Comparison of ENCODE assay signal across 1 cellular context in the genomic region with DNA sequence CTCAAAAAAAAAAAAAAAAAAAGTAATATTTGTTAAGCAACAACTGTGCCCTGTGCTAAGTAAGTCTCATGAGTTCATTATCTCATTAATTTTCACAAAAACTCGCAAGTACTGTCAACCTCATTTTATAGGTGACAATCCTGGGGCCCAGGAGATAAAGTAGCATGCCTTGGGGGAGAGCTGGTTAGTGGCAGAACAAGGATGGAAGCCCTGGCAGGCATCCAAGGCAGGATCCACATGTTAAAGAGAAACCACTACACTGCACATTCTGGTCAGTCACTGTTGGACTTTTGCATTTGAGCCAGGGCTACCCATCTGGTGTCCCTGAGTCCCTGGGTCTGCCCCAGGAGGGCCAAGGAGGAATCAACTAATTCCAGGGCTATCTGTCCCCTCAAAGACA.
TF ChIP-seq lines count a peak whose summit lies in the region.

No MANE protein-coding gene starts in this region.

TF ChIP-seq in HepG2, 621 proteins besides CTCF, POLR2A, EP300 and RAD21 (continued from another document and continues in another):
- TF ChIP-seq SOX13 (IDR thresholded peaks at IDR 0.05) (no peak), SOX13 (CRISPR knock-in tag; conservative IDR thresholded peaks at IDR 0.05 in 1 of 2, IDR thresholded peaks at IDR 0.05 in 1 of 2) (peak in 1 of 2 experiments; percentile 35; a peak in 1 of 4 replicates), ZBTB3 (CRISPR knock-in tag; IDR thresholded peaks at IDR 0.05; ENCODE audit: borderline replicate concordance, low read depth) (no peak), ATF7 (IDR thresholded peaks at IDR 0.05) (no peak), ATF7 (CRISPR knock-in tag; IDR thresholded peaks at IDR 0.05) (no peak), ZNF557 (CRISPR knock-in tag; IDR thresholded peaks at IDR 0.05) (no peak), TEAD3 (CRISPR knock-in tag; optimal IDR thresholded peaks at IDR 0.05; ENCODE audit: borderline replicate concordance) (peak; percentile 20), HNF4A (CRISPR knock-in tag; IDR thresholded peaks at IDR 0.05) (peak; percentile 43), ETV5 (CRISPR knock-in tag; IDR thresholded peaks at IDR 0.05; ENCODE audit: borderline replicate concordance) (no peak), MTA1 (CRISPR knock-in tag; IDR thresholded peaks at IDR 0.05; ENCODE audit: borderline replicate concordance) (no peak), FOXK2 (IDR thresholded peaks at IDR 0.05) (no peak), EEA1 (CRISPR knock-in tag; IDR thresholded peaks at IDR 0.05; ENCODE audit: borderline replicate concordance) (no peak), JUNB (CRISPR knock-in tag; IDR thresholded peaks at IDR 0.05; ENCODE audit: borderline replicate concordance) (no peak), MEIS1 (CRISPR knock-in tag; IDR thresholded peaks at IDR 0.05; ENCODE audit: borderline replicate concordance) (no peak), ZNF709 (CRISPR knock-in tag; IDR thresholded peaks at IDR 0.05) (no peak), RAD51 (IDR thresholded peaks at IDR 0.05; ENCODE audit: borderline replicate concordance) (no peak), ZNF552 (CRISPR knock-in tag; IDR thresholded peaks at IDR 0.05; ENCODE audit: borderline replicate concordance) (no peak), SNAI1 (CRISPR knock-in tag; IDR thresholded peaks at IDR 0.05; ENCODE audit: borderline replicate concordance) (no peak), ZFP36 (IDR thresholded peaks at IDR 0.05; ENCODE audit: borderline replicate concordance, low read depth, low read length, partially characterized antibody) (no peak), SMYD3 (CRISPR knock-in tag; IDR thresholded peaks at IDR 0.05) (0 out of 2 replicates have a peak, but pooled peaks have one; percentile 37), ZFX (CRISPR knock-in tag; IDR thresholded peaks at IDR 0.05; ENCODE audit: low read depth) (peak; percentile 37; the same call in 1 of the 2 replicates), MTA3 (CRISPR knock-in tag; IDR thresholded peaks at IDR 0.05) (no peak), SMARCE1 (IDR thresholded peaks at IDR 0.05; ENCODE audit: borderline replicate concordance) (no peak), MBNL3 (CRISPR knock-in tag; conservative IDR thresholded peaks at IDR 0.05) (no peak)
- TF ChIP-seq, protein P1, sequence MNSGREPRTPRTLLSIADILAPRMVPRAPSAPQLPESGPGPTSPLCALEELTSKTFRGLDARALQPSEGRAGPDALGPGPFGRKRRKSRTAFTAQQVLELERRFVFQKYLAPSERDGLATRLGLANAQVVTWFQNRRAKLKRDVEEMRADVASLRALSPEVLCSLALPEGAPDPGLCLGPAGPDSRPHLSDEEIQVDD (CRISPR knock-in tag; IDR thresholded peaks at IDR 0.05; ENCODE audit: borderline replicate concordance) = no peak
- TF ChIP-seq, protein P2, sequence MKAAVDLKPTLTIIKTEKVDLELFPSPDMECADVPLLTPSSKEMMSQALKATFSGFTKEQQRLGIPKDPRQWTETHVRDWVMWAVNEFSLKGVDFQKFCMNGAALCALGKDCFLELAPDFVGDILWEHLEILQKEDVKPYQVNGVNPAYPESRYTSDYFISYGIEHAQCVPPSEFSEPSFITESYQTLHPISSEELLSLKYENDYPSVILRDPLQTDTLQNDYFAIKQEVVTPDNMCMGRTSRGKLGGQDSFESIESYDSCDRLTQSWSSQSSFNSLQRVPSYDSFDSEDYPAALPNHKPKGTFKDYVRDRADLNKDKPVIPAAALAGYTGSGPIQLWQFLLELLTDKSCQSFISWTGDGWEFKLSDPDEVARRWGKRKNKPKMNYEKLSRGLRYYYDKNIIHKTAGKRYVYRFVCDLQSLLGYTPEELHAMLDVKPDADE (CRISPR knock-in tag; IDR thresholded peaks at IDR 0.05) = no peak
- TF ChIP-seq, protein P3, sequence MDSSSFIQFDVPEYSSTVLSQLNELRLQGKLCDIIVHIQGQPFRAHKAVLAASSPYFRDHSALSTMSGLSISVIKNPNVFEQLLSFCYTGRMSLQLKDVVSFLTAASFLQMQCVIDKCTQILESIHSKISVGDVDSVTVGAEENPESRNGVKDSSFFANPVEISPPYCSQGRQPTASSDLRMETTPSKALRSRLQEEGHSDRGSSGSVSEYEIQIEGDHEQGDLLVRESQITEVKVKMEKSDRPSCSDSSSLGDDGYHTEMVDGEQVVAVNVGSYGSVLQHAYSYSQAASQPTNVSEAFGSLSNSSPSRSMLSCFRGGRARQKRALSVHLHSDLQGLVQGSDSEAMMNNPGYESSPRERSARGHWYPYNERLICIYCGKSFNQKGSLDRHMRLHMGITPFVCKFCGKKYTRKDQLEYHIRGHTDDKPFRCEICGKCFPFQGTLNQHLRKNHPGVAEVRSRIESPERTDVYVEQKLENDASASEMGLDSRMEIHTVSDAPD (CRISPR knock-in tag; IDR thresholded peaks at IDR 0.05) = no peak
- TF ChIP-seq, protein P4, sequence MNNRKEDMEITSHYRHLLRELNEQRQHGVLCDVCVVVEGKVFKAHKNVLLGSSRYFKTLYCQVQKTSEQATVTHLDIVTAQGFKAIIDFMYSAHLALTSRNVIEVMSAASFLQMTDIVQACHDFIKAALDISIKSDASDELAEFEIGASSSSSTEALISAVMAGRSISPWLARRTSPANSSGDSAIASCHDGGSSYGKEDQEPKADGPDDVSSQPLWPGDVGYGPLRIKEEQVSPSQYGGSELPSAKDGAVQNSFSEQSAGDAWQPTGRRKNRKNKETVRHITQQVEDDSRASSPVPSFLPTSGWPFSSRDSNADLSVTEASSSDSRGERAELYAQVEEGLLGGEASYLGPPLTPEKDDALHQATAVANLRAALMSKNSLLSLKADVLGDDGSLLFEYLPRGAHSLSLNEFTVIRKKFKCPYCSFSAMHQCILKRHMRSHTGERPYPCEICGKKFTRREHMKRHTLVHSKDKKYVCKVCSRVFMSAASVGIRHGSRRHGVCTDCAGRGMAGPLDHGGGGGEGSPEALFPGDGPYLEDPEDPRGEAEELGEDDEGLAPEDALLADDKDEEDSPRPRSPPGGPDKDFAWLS (CRISPR knock-in tag; IDR thresholded peaks at IDR 0.05; ENCODE audit: borderline replicate concordance) = no peak
- TF ChIP-seq, protein P5, sequence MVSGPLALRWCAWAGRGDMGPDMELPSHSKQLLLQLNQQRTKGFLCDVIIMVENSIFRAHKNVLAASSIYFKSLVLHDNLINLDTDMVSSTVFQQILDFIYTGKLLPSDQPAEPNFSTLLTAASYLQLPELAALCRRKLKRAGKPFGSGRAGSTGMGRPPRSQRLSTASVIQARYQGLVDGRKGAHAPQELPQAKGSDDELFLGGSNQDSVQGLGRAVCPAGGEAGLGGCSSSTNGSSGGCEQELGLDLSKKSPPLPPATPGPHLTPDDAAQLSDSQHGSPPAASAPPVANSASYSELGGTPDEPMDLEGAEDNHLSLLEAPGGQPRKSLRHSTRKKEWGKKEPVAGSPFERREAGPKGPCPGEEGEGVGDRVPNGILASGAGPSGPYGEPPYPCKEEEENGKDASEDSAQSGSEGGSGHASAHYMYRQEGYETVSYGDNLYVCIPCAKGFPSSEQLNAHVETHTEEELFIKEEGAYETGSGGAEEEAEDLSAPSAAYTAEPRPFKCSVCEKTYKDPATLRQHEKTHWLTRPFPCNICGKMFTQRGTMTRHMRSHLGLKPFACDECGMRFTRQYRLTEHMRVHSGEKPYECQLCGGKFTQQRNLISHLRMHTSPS (CRISPR knock-in tag; IDR thresholded peaks at IDR 0.05; ENCODE audit: low read depth) = no peak
- TF ChIP-seq, protein P6, sequence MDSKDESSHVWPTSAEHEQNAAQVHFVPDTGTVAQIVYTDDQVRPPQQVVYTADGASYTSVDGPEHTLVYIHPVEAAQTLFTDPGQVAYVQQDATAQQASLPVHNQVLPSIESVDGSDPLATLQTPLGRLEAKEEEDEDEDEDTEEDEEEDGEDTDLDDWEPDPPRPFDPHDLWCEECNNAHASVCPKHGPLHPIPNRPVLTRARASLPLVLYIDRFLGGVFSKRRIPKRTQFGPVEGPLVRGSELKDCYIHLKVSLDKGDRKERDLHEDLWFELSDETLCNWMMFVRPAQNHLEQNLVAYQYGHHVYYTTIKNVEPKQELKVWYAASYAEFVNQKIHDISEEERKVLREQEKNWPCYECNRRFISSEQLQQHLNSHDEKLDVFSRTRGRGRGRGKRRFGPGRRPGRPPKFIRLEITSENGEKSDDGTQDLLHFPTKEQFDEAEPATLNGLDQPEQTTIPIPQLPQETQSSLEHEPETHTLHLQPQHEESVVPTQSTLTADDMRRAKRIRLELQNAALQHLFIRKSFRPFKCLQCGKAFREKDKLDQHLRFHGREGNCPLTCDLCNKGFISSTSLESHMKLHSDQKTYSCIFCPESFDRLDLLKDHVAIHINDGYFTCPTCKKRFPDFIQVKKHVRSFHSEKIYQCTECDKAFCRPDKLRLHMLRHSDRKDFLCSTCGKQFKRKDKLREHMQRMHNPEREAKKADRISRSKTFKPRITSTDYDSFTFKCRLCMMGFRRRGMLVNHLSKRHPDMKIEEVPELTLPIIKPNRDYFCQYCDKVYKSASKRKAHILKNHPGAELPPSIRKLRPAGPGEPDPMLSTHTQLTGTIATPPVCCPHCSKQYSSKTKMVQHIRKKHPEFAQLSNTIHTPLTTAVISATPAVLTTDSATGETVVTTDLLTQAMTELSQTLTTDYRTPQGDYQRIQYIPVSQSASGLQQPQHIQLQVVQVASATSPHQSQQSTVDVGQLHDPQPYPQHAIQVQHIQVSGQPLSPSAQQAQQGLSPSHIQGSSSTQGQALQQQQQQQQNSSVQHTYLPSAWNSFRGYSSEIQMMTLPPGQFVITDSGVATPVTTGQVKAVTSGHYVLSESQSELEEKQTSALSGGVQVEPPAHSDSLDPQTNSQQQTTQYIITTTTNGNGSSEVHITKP (CRISPR knock-in tag; IDR thresholded peaks at IDR 0.05; ENCODE audit: low read depth) = no peak
- TF ChIP-seq, protein P7, sequence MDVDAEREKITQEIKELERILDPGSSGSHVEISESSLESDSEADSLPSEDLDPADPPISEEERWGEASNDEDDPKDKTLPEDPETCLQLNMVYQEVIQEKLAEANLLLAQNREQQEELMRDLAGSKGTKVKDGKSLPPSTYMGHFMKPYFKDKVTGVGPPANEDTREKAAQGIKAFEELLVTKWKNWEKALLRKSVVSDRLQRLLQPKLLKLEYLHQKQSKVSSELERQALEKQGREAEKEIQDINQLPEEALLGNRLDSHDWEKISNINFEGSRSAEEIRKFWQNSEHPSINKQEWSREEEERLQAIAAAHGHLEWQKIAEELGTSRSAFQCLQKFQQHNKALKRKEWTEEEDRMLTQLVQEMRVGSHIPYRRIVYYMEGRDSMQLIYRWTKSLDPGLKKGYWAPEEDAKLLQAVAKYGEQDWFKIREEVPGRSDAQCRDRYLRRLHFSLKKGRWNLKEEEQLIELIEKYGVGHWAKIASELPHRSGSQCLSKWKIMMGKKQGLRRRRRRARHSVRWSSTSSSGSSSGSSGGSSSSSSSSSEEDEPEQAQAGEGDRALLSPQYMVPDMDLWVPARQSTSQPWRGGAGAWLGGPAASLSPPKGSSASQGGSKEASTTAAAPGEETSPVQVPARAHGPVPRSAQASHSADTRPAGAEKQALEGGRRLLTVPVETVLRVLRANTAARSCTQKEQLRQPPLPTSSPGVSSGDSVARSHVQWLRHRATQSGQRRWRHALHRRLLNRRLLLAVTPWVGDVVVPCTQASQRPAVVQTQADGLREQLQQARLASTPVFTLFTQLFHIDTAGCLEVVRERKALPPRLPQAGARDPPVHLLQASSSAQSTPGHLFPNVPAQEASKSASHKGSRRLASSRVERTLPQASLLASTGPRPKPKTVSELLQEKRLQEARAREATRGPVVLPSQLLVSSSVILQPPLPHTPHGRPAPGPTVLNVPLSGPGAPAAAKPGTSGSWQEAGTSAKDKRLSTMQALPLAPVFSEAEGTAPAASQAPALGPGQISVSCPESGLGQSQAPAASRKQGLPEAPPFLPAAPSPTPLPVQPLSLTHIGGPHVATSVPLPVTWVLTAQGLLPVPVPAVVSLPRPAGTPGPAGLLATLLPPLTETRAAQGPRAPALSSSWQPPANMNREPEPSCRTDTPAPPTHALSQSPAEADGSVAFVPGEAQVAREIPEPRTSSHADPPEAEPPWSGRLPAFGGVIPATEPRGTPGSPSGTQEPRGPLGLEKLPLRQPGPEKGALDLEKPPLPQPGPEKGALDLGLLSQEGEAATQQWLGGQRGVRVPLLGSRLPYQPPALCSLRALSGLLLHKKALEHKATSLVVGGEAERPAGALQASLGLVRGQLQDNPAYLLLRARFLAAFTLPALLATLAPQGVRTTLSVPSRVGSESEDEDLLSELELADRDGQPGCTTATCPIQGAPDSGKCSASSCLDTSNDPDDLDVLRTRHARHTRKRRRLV (CRISPR knock-in tag; IDR thresholded peaks at IDR 0.05) = no peak
- TF ChIP-seq, protein P8, sequence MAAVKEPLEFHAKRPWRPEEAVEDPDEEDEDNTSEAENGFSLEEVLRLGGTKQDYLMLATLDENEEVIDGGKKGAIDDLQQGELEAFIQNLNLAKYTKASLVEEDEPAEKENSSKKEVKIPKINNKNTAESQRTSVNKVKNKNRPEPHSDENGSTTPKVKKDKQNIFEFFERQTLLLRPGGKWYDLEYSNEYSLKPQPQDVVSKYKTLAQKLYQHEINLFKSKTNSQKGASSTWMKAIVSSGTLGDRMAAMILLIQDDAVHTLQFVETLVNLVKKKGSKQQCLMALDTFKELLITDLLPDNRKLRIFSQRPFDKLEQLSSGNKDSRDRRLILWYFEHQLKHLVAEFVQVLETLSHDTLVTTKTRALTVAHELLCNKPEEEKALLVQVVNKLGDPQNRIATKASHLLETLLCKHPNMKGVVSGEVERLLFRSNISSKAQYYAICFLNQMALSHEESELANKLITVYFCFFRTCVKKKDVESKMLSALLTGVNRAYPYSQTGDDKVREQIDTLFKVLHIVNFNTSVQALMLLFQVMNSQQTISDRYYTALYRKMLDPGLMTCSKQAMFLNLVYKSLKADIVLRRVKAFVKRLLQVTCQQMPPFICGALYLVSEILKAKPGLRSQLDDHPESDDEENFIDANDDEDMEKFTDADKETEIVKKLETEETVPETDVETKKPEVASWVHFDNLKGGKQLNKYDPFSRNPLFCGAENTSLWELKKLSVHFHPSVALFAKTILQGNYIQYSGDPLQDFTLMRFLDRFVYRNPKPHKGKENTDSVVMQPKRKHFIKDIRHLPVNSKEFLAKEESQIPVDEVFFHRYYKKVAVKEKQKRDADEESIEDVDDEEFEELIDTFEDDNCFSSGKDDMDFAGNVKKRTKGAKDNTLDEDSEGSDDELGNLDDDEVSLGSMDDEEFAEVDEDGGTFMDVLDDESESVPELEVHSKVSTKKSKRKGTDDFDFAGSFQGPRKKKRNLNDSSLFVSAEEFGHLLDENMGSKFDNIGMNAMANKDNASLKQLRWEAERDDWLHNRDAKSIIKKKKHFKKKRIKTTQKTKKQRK (IDR thresholded peaks at IDR 0.05; ENCODE audit: low read length) = no peak
- TF ChIP-seq, protein P9, sequence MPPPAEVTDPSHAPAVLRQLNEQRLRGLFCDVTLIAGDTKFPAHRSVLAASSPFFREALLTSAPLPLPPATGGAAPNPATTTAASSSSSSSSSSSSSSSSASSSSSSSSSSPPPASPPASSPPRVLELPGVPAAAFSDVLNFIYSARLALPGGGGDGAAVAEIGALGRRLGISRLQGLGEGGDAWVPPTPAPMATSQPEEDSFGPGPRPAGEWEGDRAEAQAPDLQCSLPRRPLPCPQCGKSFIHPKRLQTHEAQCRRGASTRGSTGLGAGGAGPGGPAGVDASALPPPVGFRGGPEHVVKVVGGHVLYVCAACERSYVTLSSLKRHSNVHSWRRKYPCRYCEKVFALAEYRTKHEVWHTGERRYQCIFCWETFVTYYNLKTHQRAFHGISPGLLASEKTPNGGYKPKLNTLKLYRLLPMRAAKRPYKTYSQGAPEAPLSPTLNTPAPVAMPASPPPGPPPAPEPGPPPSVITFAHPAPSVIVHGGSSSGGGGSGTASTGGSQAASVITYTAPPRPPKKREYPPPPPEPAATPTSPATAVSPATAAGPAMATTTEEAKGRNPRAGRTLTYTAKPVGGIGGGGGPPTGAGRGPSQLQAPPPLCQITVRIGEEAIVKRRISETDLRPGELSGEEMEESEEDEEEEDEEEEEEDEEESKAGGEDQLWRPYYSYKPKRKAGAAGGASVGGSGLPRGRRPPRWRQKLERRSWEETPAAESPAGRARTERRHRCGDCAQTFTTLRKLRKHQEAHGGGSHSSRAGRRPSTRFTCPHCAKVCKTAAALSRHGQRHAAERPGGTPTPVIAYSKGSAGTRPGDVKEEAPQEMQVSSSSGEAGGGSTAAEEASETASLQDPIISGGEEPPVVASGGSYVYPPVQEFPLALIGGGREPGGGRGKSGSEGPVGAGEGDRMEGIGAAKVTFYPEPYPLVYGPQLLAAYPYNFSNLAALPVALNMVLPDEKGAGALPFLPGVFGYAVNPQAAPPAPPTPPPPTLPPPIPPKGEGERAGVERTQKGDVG (CRISPR knock-in tag; IDR thresholded peaks at IDR 0.05; ENCODE audit: borderline replicate concordance) = no peak
